ENCODE assay signal across 21 cellular contexts in genomic region chr1:192256674-192257334, GRCh38.
"Had no signal": no experiment of that assay in that cellular context is flagged by ENCODE, and none has a peak within 500 bp of the region (broad histone marks: within the 10 kb centered on the region; RNA-seq: fewer than 3 reads in every experiment).

No MANE protein-coding gene starts in this region.

- DNase-seq: activated CD4-positive, alpha-beta T cell treated with anti-CD3 and anti-CD28 coated beads for 48 hours; activated CD4-positive, alpha-beta T cell treated with anti-CD3 and anti-CD28 coated beads, Interleukin-2, amount 50 U/mL, for 4 hours; activated CD4-positive, CD25-positive, alpha-beta regulatory T cell treated with anti-CD3 and anti-CD28 coated beads, Interleukin-2, amount 50 U/mL, for 72 hours; activated CD8-positive, alpha-beta memory T cell treated with anti-CD3 and anti-CD28 coated beads, Interleukin-2, amount 50 U/mL, for 48 hours; activated CD8-positive, alpha-beta T cell treated with anti-CD3 and anti-CD28 coated beads, Interleukin-2, amount 10 ng/mL, durations not matched to agents 7 days and 5 days; activated effector memory CD4-positive, alpha-beta T cell treated with Interleukin-2 at 50 U/mL for 16 hours; activated naive CD4-positive, alpha-beta T cell; activated T-cell treated with anti-CD3 and anti-CD28 coated beads, Interleukin-2, amount 50 U/mL, for 1 hour; aorta; caudate nucleus; NCI-H1048; NCI-H146; NCI-H1930; NCI-H2171; NCI-H345; NCI-H510A; NCI-H69; PC-3; SHP77 had no signal

- ATAC-seq: activated CD8-positive, alpha-beta T cell treated with anti-CD3 and anti-CD28 coated beads, Interleukin-2, amount 10 ng/mL, durations not matched to agents 7 days and 5 days; PC-3; SK-N-SH treated with all-trans-retinoic acid at 6 μM for 48 hours; WTC11 had no signal
